ENCODE assay signal across 31 cellular contexts in genomic region chr20:58218665-58219341, GRCh38. TPM values are rescaled to one million over a fixed set of nuclear protein-coding genes. Genes with fewer than 3 reads are reported as not detected.
"Had no signal": no experiment of that assay in that cellular context is flagged by ENCODE, and none has a peak within 500 bp of the region (broad histone marks: within the 10 kb centered on the region; RNA-seq: fewer than 3 reads in every experiment).

No MANE protein-coding gene starts in this region.

- H3K9me3 ChIP-seq: lower lobe of right lung, neutrophil, right lobe of liver, testis, uterus had no signal

- H3K9ac ChIP-seq: parathyroid adenoma had no signal

- H3K79me2 ChIP-seq: hepatocyte, parathyroid adenoma had no signal

- H3K4me3 ChIP-seq: hepatocyte, lower lobe of right lung, right lobe of liver, testis, uterus had no signal

- H3K27ac ChIP-seq: brain microvascular endothelial cell, hepatocyte, lower lobe of right lung, neutrophil, parathyroid adenoma, right lobe of liver, testis, uterus had no signal

- H3K4me1 ChIP-seq: lower lobe of right lung, parathyroid adenoma, testis, uterus had no signal

- H3K4me2 ChIP-seq: hepatocyte had no signal

- ATAC-seq: activated naive CD4-positive, alpha-beta T cell treated with anti-CD3 and anti-CD28 coated beads, Interleukin-2, amount 50 U/mL, for 72 hours; activated T-cell treated with anti-CD3 and anti-CD28 coated beads, Interleukin-2, amount 50 U/mL, for 72 hours; left lobe of liver; lower lobe of right lung; naive thymus-derived CD8-positive, alpha-beta T cell; right lobe of liver had no signal

- H3K36me3 ChIP-seq: brain microvascular endothelial cell, lower lobe of right lung, neutrophil, right lobe of liver, uterus had no signal

- FAIRE-seq: frontal cortex had no signal

- H3K27me3 ChIP-seq: testis, uterus had no signal

- DNase-seq: activated CD4-positive, alpha-beta memory T cell treated with anti-CD3 and anti-CD28 coated beads, Interleukin-2, amount 10 ng/mL, durations not matched to agents 7 days and 5 days; activated CD4-positive, alpha-beta T cell treated with anti-CD3 and anti-CD28 coated beads, Interleukin-2, amount 10 ng/mL, durations not matched to agents 24 days and 14 days; activated CD4-positive, CD25-positive, alpha-beta regulatory T cell; activated gamma-delta T cell treated with Interleukin-2 at 50 U/mL for 16 hours; activated T-cell treated with anti-CD3 and anti-CD28 coated beads, Interleukin-2, amount 50 U/mL, for 72 hours; caudate nucleus; effector memory CD4-positive, alpha-beta T cell; glutamatergic neuron; immature natural killer cell; lower lobe of right lung; mesendoderm; naive thymus-derived CD8-positive, alpha-beta T cell; right lobe of liver; stimulated activated CD4-positive, alpha-beta T cell treated with anti-CD3 and anti-CD28 coated beads, Interleukin-2, amount 100 ng/mL, for 48 hours; stimulated activated naive CD4-positive, alpha-beta T cell; T-helper 2 cell; testis; uterus had no signal

- H2AFZ ChIP-seq: hepatocyte, parathyroid adenoma had no signal

RNA-seq across cellular contexts. Expression of gene ANKRD60, which starts 9.7 kb away (rescaled TPM):
- total RNA-seq: activated CD4-positive, alpha-beta memory T cell treated with anti-CD3 and anti-CD28 coated beads, Interleukin-2, amount 10 ng/mL, durations not matched to agents 7 days and 5 days; activated CD4-positive, alpha-beta T cell treated with anti-CD3 and anti-CD28 coated beads, Interleukin-2, amount 10 ng/mL, durations not matched to agents 24 days and 14 days; activated naive CD4-positive, alpha-beta T cell treated with anti-CD3 and anti-CD28 coated beads, Interleukin-2, amount 50 U/mL, for 72 hours; activated T-cell treated with anti-CD3 and anti-CD28 coated beads, Interleukin-2, amount 50 U/mL, for 72 hours; aorta; dermis microvascular lymphatic vessel endothelial cell; frontal cortex; hepatocyte; kidney epithelial cell; left lobe of liver; lower lobe of right lung; mucosa of gallbladder; naive thymus-derived CD8-positive, alpha-beta T cell; right lobe of liver; uterus had no signal
- polyA plus RNA-seq: adipose tissue; aorta; esophagus; hepatocyte; immature natural killer cell; naive thymus-derived CD8-positive, alpha-beta T cell had no signal
